Comparison of ENCODE assay signal across 13 cellular contexts in the genomic region with DNA sequence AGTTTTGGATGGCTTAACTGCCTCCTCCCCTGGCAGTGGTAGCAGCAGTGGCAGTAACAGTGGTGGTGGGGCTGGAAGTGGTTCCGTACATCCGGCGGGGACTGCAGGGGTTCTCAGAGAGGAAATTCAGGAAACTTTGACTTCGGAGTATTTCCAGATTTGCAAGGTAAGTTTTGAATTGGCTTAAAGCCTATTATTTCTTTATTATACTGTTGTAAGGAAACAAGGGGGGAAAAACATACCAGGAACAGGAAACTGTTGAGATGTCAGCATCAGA. TPM values are rescaled to one million over a fixed set of nuclear protein-coding genes. Genes with fewer than 3 reads are reported as not detected.
A peak's percentile ranks its signal among the peaks of the same experiment; 100 is the strongest.
DNase-seq lines count a peak whose midpoint lies in the region; FAIRE-seq and TF ChIP-seq lines count a peak whose summit lies in the region.
"Had no signal": no experiment of that assay in that cellular context is flagged by ENCODE, and none has a peak within 500 bp of the region (broad histone marks: within the 10 kb centered on the region; RNA-seq: fewer than 3 reads in every experiment).

No MANE protein-coding gene starts in this region.

- H3K36me3 ChIP-seq in H1 (ENCODE audit: control insufficient read depth in 2 of 4, insufficient read depth in 4 of 4, low read length in 3 of 4) (no peaks in the 10 kb centered on the region), parathyroid adenoma (ENCODE audit: control insufficient read depth, insufficient read depth, low read length) (no peaks in the 10 kb centered on the region), brain microvascular endothelial cell (replicated peaks) (no peaks in the 10 kb centered on the region)

- H3K23ac ChIP-seq in H1 (ENCODE audit: insufficient read length): no peak overlapping the region

- no peak overlapping the region for H3K14ac ChIP-seq in H1 (ENCODE audit: insufficient read length)

- H2BK5ac ChIP-seq in H1 (ENCODE audit: low read depth, low read length): no peak overlapping the region

- no peak overlapping the region for H3K18ac ChIP-seq in H1 (ENCODE audit: extremely low read depth, low read length)

- H3K4me3 ChIP-seq in H1 (ENCODE audit: extremely low read depth in 1 of 4, insufficient read depth in 2 of 4, low read depth in 3 of 4, low read length in 4 of 4) (peak overlapping the region; percentile 64 to 97 (median 71); a peak in 7 of 8 replicates), parathyroid adenoma (ENCODE audit: low read depth, low read length) (no peak overlapping the region), brain microvascular endothelial cell (ENCODE audit: low read depth, low read length) (no peak overlapping the region)

- H3K9ac ChIP-seq in H1 (replicated peaks in 1 of 4; ENCODE audit: extremely low read depth in 1 of 4, low read depth in 3 of 4, low read length in 3 of 4): no peak overlapping the region; a peak in 1 of 7 replicates
- H3K9ac ChIP-seq in parathyroid adenoma: no peak overlapping the region

- TF ChIP-seq POLR2A in H1 (IDR thresholded peaks at IDR 0.05; ENCODE audit: control extremely low read depth in 1 of 2, low read depth in 2 of 2, low read length in 2 of 2): no peak

- DNase-seq in NCI-H526 (lab: John Stamatoyannopoulos, UW) (peak; percentile 22 to 27), NCI-H526 treated with DMSO at 0.1 percent for 48 hours (lab: John Stamatoyannopoulos, UW) (no peak), NCI-H1105 treated with DMSO at 0.1 percent for 48 hours (lab: John Stamatoyannopoulos, UW) (peak; percentile 56), H1 (ENCODE audit: low read depth in 1 of 2, low spot score in 2 of 2) (peak in 1 of 2 experiments; percentile 43), brain microvascular endothelial cell (no peak), H4 (ENCODE audit: low spot score) (no peak)
- DNase-seq in effector CD4-positive, alpha-beta T cell: no peak
- DNase-seq: cerebellar nuclear complex had no signal

- 8% methylated on average over 4 of the region's 4 CpGs; no CpG with 5 or more reads in 1 of the 2 experiments for WGBS in H1 (ENCODE audit: extremely low coverage in 1 of 2, insufficient coverage in 1 of 2, insufficient read length in 1 of 2, insufficient replicate concordance in 2 of 2, low coverage in 1 of 2, low lambda C conversion rate in 2 of 2, missing lambda C conversion rate in 1 of 2), 2 experiments

- no peak overlapping the region for H2BK120ac ChIP-seq in H1 (replicated peaks; ENCODE audit: low read depth, low read length)

- H3K4me2 ChIP-seq in H1 (ENCODE audit: insufficient read depth in 1 of 2, low read depth in 2 of 2, low read length in 2 of 2) (peak overlapping the region; percentile 67 to 81), parathyroid adenoma (ENCODE audit: low read length) (no peak overlapping the region)

- H4K91ac ChIP-seq in H1 (replicated peaks; ENCODE audit: insufficient read length, low read length): no peak overlapping the region

- H3K27me3 ChIP-seq in H1 (replicated peaks in 1 of 4; ENCODE audit: control insufficient read depth in 3 of 4, extremely low read depth in 1 of 4, insufficient read depth in 3 of 4, low read length in 3 of 4) (no peaks in the 10 kb centered on the region), parathyroid adenoma (ENCODE audit: control insufficient read depth, insufficient read depth, low read length) (no peaks in the 10 kb centered on the region), brain microvascular endothelial cell (replicated peaks) (peaks cover 8% of the 10 kb centered on the region)

- peak overlapping the region; percentile 91; the same call in 1 of the 2 replicates for H2AFZ ChIP-seq in H1 (ENCODE audit: low read length)
- peak overlapping the region; percentile 98 for H2AFZ ChIP-seq in parathyroid adenoma

- H3K56ac ChIP-seq in H1 (replicated peaks; ENCODE audit: insufficient read length, low read depth, low read length): no peak overlapping the region

- H3K4me1 ChIP-seq in H1 (replicated peaks in 1 of 4; ENCODE audit: control insufficient read depth in 3 of 4, insufficient read depth in 4 of 4, low read length in 3 of 4) (peaks cover 0 to 2% (median 0%) of the 10 kb centered on the region in 4 experiments; a peak in 2 of 7 replicates), parathyroid adenoma (no peaks in the 10 kb centered on the region)

- no peak for FAIRE-seq in H1 (lab: Jason Lieb, UNC)
- FAIRE-seq: GM12891, urothelium cell line had no signal

- POLR2A ChIA-PET in H1 (lab: Charles Lee; ENCODE audit: partially characterized antibody): interaction anchor here (0.6 to 1.6 kb wide), 3 partner anchors 9 to 460 kb away, joined by 3 to 4 read pairs (median 3); no protein-coding TSS in a partner anchor

- no peak overlapping the region for H2BK15ac ChIP-seq in H1 (ENCODE audit: low read length)

- no peak overlapping the region for H2AK5ac ChIP-seq in H1 (ENCODE audit: low read depth, low read length)

- H2BK12ac ChIP-seq in H1 (ENCODE audit: low read depth, low read length): no peak overlapping the region

- no peak overlapping the region for H3K4ac ChIP-seq in H1 (replicated peaks; ENCODE audit: insufficient read length, low read depth, low read length)

- H2BK20ac ChIP-seq in H1 (ENCODE audit: low read length): no peak overlapping the region

- CTCF ChIA-PET in H1 (lab: Charles Lee; ENCODE audit: partially characterized antibody): no interaction called here

- peaks cover 0 to 1% of the 10 kb centered on the region in 2 experiments for H4K20me1 ChIP-seq in H1 (replicated peaks in 1 of 2; ENCODE audit: control insufficient read depth in 1 of 2, insufficient read depth in 2 of 2, low read length in 2 of 2)

- H3K79me2 ChIP-seq in H1 (ENCODE audit: control insufficient read depth in 1 of 2, insufficient read depth in 2 of 2, low read length in 2 of 2) (no peaks in the 10 kb centered on the region), parathyroid adenoma (no peaks in the 10 kb centered on the region)

- H3K27ac ChIP-seq in H1 (ENCODE audit: low read depth, low read length) (no peak overlapping the region), parathyroid adenoma (peak overlapping the region; percentile 21), brain microvascular endothelial cell (no peak overlapping the region)

- no peaks in the 10 kb centered on the region for H3K79me1 ChIP-seq in H1 (ENCODE audit: low read depth, low read length)

- TF ChIP-seq EP300 in H1 (IDR thresholded peaks at IDR 0.05; ENCODE audit: borderline replicate concordance in 1 of 2, low read depth in 2 of 2, low read length in 2 of 2): no peak

- peaks cover 8% of the 10 kb centered on the region for H3K23me2 ChIP-seq in H1 (ENCODE audit: low read depth, low read length)

- H3K9me3 ChIP-seq in H1 (ENCODE audit: insufficient read depth in 2 of 2, low read depth in 1 of 2, low read length in 1 of 2) (no peaks in the 10 kb centered on the region), parathyroid adenoma (ENCODE audit: control insufficient read depth, low read length) (no peaks in the 10 kb centered on the region)

- TF ChIP-seq CTCF in H1 (IDR thresholded peaks at IDR 0.05; ENCODE audit: control extremely low read depth in 1 of 3, insufficient read depth in 1 of 3, low read depth in 1 of 3, low read length in 3 of 3) (no peak), parathyroid adenoma (IDR thresholded peaks at IDR 0.05) (no peak), brain microvascular endothelial cell (IDR thresholded peaks at IDR 0.05; ENCODE audit: low read depth, low read length, missing control alignments) (no peak)

- no peak overlapping the region for H4K5ac ChIP-seq in H1 (ENCODE audit: insufficient read length, low read depth, low read length)

- H4K8ac ChIP-seq in H1 (ENCODE audit: extremely low read depth, insufficient read depth, low read length): no peak overlapping the region

- no peak for TF ChIP-seq RAD21 in H1 (IDR thresholded peaks at IDR 0.05 in 1 of 2, conservative IDR thresholded peaks at IDR 0.05 in 1 of 2; ENCODE audit: low read depth in 2 of 2, low read length in 2 of 2)

- in situ Hi-C loops in brain microvascular endothelial cell (cut with HindIII; ENCODE audit: low pct_ligation_motif_present, low sequenced_read_pairs): no loop called here

TF ChIP-seq in H1, 55 proteins besides CTCF, POLR2A, EP300 and RAD21:
- TF ChIP-seq RFX5 (IDR thresholded peaks at IDR 0.05; ENCODE audit: borderline replicate concordance, low read depth, low read length) (no peak), CEBPB (IDR thresholded peaks at IDR 0.05; ENCODE audit: low read depth, low read length) (no peak)
TF ChIP-seq in H1: peak in this region for 0.

RNA-seq across cellular contexts. Expression of a gene that starts 1.5 kb away (rescaled TPM):
- total RNA-seq in H1 (2021; fragmentation: NEBNext Ultra II Directional; extraction: Animal tissue kit (Norgen Biotek cat#: 25700)): 5.6 and 6.0 TPM in 2 replicates
- polyA plus RNA-seq in H1 (2011; rRNA removed): 0.67 and 2.0 TPM in 2 replicates
- 1.3 TPM for polyA plus RNA-seq in H1 (2011; cell fraction: cytosol; rRNA removed)
- polyA plus RNA-seq in H1 (2011; cell fraction: nucleus; rRNA removed): 1.4 TPM
- 2.0 to 6.4 TPM (median 5.5 TPM) in 4 replicates for polyA plus RNA-seq in H1 (2012, experiment 1 of 2)
- 0.07 TPM for polyA plus RNA-seq in H1 (2012, experiment 2 of 2)
- polyA plus RNA-seq in H1 (2013, experiment 1 of 2): 1.5 TPM
- polyA plus RNA-seq in H1 (2013, experiment 2 of 2): 1.4 TPM
- 11.4 and 16.5 TPM in 2 replicates for polyA minus RNA-seq in H1 (2011; rRNA and poly(A)+ RNA removed)
- polyA minus RNA-seq in H1 (2011; cell fraction: cytosol; rRNA and poly(A)+ RNA removed): 2.2 TPM
- polyA minus RNA-seq in H1 (2011; cell fraction: nucleus; rRNA and poly(A)+ RNA removed): 26.2 TPM
- total RNA-seq in H4 (2014; rRNA removed; shearing (Covaris generic)): 1.6 and 9.8 TPM in 2 replicates
- total RNA-seq: glomerular endothelial cell, Right ventricle myocardium inferior had no signal

Comparison
In these comparisons a context has a peak if more than half of its experiments do, and no peak if none do; other contexts are left out.
1. DNase-seq: peak in NCI-H526 (2 of 2) and NCI-H1105 treated with DMSO at 0.1 percent for 48 hours (single experiment); none in NCI-H526 treated with DMSO at 0.1 percent for 48 hours (single experiment), effector CD4-positive, alpha-beta T cell (single experiment), brain microvascular endothelial cell (single experiment) and H4 (single experiment).
2. H3K4me3 ChIP-seq: peak in H1 (4 of 4); none in parathyroid adenoma (single experiment) and brain microvascular endothelial cell (single experiment).